Comparison of ENCODE assay signal across 20 cellular contexts in genomic region chr2:241562269-241562891, GRCh38. TPM values are rescaled to one million over a fixed set of nuclear protein-coding genes. Genes with fewer than 3 reads are reported as not detected.
A peak's percentile ranks its signal among the peaks of the same experiment; 100 is the strongest.
DNase-seq lines count a peak whose midpoint lies in the region; ATAC-seq, FAIRE-seq and TF ChIP-seq lines count a peak whose summit lies in the region.
"Had no signal": no experiment of that assay in that cellular context is flagged by ENCODE, and none has a peak within 500 bp of the region (broad histone marks: within the 10 kb centered on the region; RNA-seq: fewer than 3 reads in every experiment).

No MANE protein-coding gene starts in this region.

- TF ChIP-seq CTCF in H9 (conservative IDR thresholded peaks at IDR 0.05) (no peak), spleen (IDR thresholded peaks at IDR 0.05 in 8 of 11, conservative IDR thresholded peaks at IDR 0.05 in 3 of 11) (no peak), testis (IDR thresholded peaks at IDR 0.05) (no peak)

- no peak overlapping the region for H3K18ac ChIP-seq in H9 (ENCODE audit: insufficient read length, low read depth, low read length)

- no peaks in the 10 kb centered on the region for H3K27me3 Mint-ChIP-seq in H9 (ENCODE audit: low read depth)
- H3K27me3 Mint-ChIP-seq in activated CD4-positive, alpha-beta T cell treated with anti-CD3 and anti-CD28 coated beads for 36 hours: peaks cover 21% of the 10 kb centered on the region

- no peak overlapping the region for H3T11ph ChIP-seq in H9 (ENCODE audit: low read length)

- peaks cover 2 to 8% (median 3%) of the 10 kb centered on the region in 3 experiments; a peak in 4 of 7 replicates for H3K36me3 Mint-ChIP-seq in H9 (ENCODE audit: insufficient read depth in 1 of 3, low read depth in 3 of 3)
- peaks cover 8% of the 10 kb centered on the region for H3K36me3 Mint-ChIP-seq in activated CD4-positive, alpha-beta T cell treated with anti-CD3 and anti-CD28 coated beads for 36 hours (ENCODE audit: low read depth)
- H3K36me3 Mint-ChIP-seq: CD8-positive, alpha-beta T cell had no signal

- H4K5ac ChIP-seq in H9 (ENCODE audit: insufficient read length, low read depth, low read length): no peak overlapping the region

- no peak for TF ChIP-seq POLR2A in spleen (IDR thresholded peaks at IDR 0.05)
- no peak for TF ChIP-seq POLR2A in GM12892 (IDR thresholded peaks at IDR 0.05; ENCODE audit: low read depth, low read length)
- TF ChIP-seq POLR2A in testis (IDR thresholded peaks at IDR 0.05): no peak

- no peak overlapping the region for H3K4ac ChIP-seq in H9 (ENCODE audit: low read depth, low read length)

- CTCF ChIA-PET in activated CD4-positive, alpha-beta T cell treated with anti-CD3 and anti-CD28 coated beads for 36 hours (lab: Charles Lee): no interaction called here

- H3K9ac ChIP-seq in H9 (ENCODE audit: extremely low read depth, insufficient read length, low read length): no peak overlapping the region

- no peaks in the 10 kb centered on the region; the same call in 1 of the 2 replicates for H3K79me2 ChIP-seq in H9 (ENCODE audit: insufficient read depth, low read length)

- no peak for FAIRE-seq in GM12892 (lab: Jason Lieb, UNC)

- no peaks in the 10 kb centered on the region for H4K20me1 ChIP-seq in H9 (ENCODE audit: control insufficient read depth, insufficient read depth, insufficient read length)

- peaks cover 6% of the 10 kb centered on the region for H3K23me2 ChIP-seq in H9 (ENCODE audit: insufficient read length, low read depth, low read length, poor library complexity, severe bottlenecking)

- intact Hi-C loops in spleen (cut with DNase I; ENCODE audit: low total_unique reads): no loop called here
- intact Hi-C loops in activated CD4-positive, alpha-beta T cell treated with anti-CD3 and anti-CD28 coated beads for 36 hours (cut with DNase I, micrococcal nuclease): no loop called here
- intact Hi-C loops in testis (cut with DNase I; ENCODE audit: low total_unique reads): no loop called here

- H3K27ac Mint-ChIP-seq in H9: no peak overlapping the region
- no peak overlapping the region for H3K27ac Mint-ChIP-seq in activated CD4-positive, alpha-beta T cell treated with anti-CD3 and anti-CD28 coated beads for 36 hours
- H3K27ac Mint-ChIP-seq: activated CD4-positive, alpha-beta T cell treated with anti-CD3 and anti-CD28 coated beads, Interleukin-2, amount 10 ng/mL, durations not matched to agents 24 days and 14 days; CD8-positive, alpha-beta T cell; naive thymus-derived CD4-positive, alpha-beta T cell had no signal

- no peak overlapping the region for H3K56ac ChIP-seq in H9 (ENCODE audit: insufficient read length, low read depth, low read length)

- no peak overlapping the region; the same call in 1 of the 2 replicates for H3K14ac ChIP-seq in H9 (ENCODE audit: insufficient read depth, low read length)

- no peaks in the 10 kb centered on the region for H3K36me3 ChIP-seq in spleen
- no peaks in the 10 kb centered on the region for H3K36me3 ChIP-seq in testis (ENCODE audit: low read depth, missing control alignments)

- POLR2A ChIA-PET in activated CD4-positive, alpha-beta T cell treated with anti-CD3 and anti-CD28 coated beads for 36 hours (lab: Charles Lee): no interaction called here

- H3K4me3 Mint-ChIP-seq in H9: no peak overlapping the region
- no peak overlapping the region for H3K4me3 Mint-ChIP-seq in activated CD4-positive, alpha-beta T cell treated with anti-CD3 and anti-CD28 coated beads for 36 hours
- H3K4me3 Mint-ChIP-seq: activated CD4-positive, alpha-beta T cell treated with anti-CD3 and anti-CD28 coated beads, Interleukin-2, amount 10 ng/mL, durations not matched to agents 24 days and 14 days; CD8-positive, alpha-beta T cell; naive thymus-derived CD4-positive, alpha-beta T cell had no signal

- no peak overlapping the region for H2BK12ac ChIP-seq in H9 (ENCODE audit: insufficient read length, low read depth, low read length)

- H2BK20ac ChIP-seq in H9 (ENCODE audit: low read depth, low read length, poor library complexity, severe bottlenecking): no peak overlapping the region

- H3K4me1 Mint-ChIP-seq in H9: peaks cover 8 to 19% of the 10 kb centered on the region in 2 experiments; a peak in 3 of 4 replicates
- peaks cover 6% of the 10 kb centered on the region for H3K4me1 Mint-ChIP-seq in activated CD4-positive, alpha-beta T cell treated with anti-CD3 and anti-CD28 coated beads for 36 hours

- H3K9me3 ChIP-seq in H9 (ENCODE audit: control insufficient read depth, low read depth, low read length) (no peaks in the 10 kb centered on the region), spleen (peaks cover 0 to 6% (median 1%) of the 10 kb centered on the region in 8 donors), testis (no peaks in the 10 kb centered on the region)
- H3K9me3 ChIP-seq: psoas muscle had no signal

- H3K4me1 ChIP-seq in H9 (ENCODE audit: insufficient read depth, low read length) (no peaks in the 10 kb centered on the region), spleen (peaks cover 0 to 68% (median 39%) of the 10 kb centered on the region in 6 donors), testis (peaks cover 24% of the 10 kb centered on the region)

- H3K23ac ChIP-seq in H9 (ENCODE audit: insufficient read length, low read depth, low read length): no peak overlapping the region

- no peak overlapping the region for H2BK120ac ChIP-seq in H9 (ENCODE audit: low read depth, low read length, poor library complexity, severe bottlenecking)

- H3K4me3 ChIP-seq in spleen (no peak overlapping the region), testis (no peak overlapping the region)
- H3K4me3 ChIP-seq: lung, psoas muscle, SK-N-MC had no signal

- H4K8ac ChIP-seq in H9 (replicated peaks; ENCODE audit: insufficient read length, low read depth, low read length): no peak overlapping the region

- H3K27ac ChIP-seq in H9 (ENCODE audit: insufficient read length, low read depth, low read length) (no peak overlapping the region), caudate nucleus (ENCODE audit: low read depth, low read length) (peak overlapping the region; percentile 77), layer of hippocampus (ENCODE audit: low read depth, low read length) (peak overlapping the region; percentile 82), spleen (no peak overlapping the region), testis (no peak overlapping the region)
- H3K27ac ChIP-seq: HL-60, psoas muscle, SK-N-MC had no signal

- H2BK5ac ChIP-seq in H9 (ENCODE audit: insufficient read length, low read length): no peak overlapping the region

- DNase-seq in H9: peak; percentile 20
- DNase-seq in caudate nucleus (lab: John Stamatoyannopoulos, UW): no peak
- DNase-seq in spleen: peak; percentile 60
- DNase-seq in HuH-7.5 (ENCODE audit: low spot score): no peak
- DNase-seq in GM12892 (ENCODE audit: insufficient read length): no peak
- no peak for DNase-seq in activated CD4-positive, alpha-beta T cell treated with anti-CD3 and anti-CD28 coated beads for 36 hours
- no peak for DNase-seq in testis
- DNase-seq: activated CD4-positive, alpha-beta T cell treated with anti-CD3 and anti-CD28 coated beads, Interleukin-2, amount 10 ng/mL, durations not matched to agents 24 days and 14 days; activated naive CD4-positive, alpha-beta T cell treated with Interleukin-2 at 50 U/mL for 16 hours; CD8-positive, alpha-beta T cell; KBM-7; naive thymus-derived CD4-positive, alpha-beta T cell; NCI-H1048; stimulated activated CD4-positive, alpha-beta T cell treated with anti-CD3 and anti-CD28 coated beads, Interleukin-15, amount 100 ng/mL, for 24 hours; stimulated activated naive CD4-positive, alpha-beta T cell had no signal

- no peaks in the 10 kb centered on the region for H3K79me1 ChIP-seq in H9 (ENCODE audit: insufficient read depth, low read depth, low read length, poor library complexity, severe bottlenecking)

- no peak for ATAC-seq in activated CD4-positive, alpha-beta T cell treated with anti-CD3 and anti-CD28 coated beads for 36 hours
- ATAC-seq: CD8-positive, alpha-beta T cell; naive thymus-derived CD4-positive, alpha-beta T cell had no signal

- H3K9me3 Mint-ChIP-seq in H9: no peaks in the 10 kb centered on the region; a peak in 2 of 5 replicates
- H3K9me3 Mint-ChIP-seq in activated CD4-positive, alpha-beta T cell treated with anti-CD3 and anti-CD28 coated beads for 36 hours (ENCODE audit: low read depth): peaks cover 7% of the 10 kb centered on the region
- H3K9me3 Mint-ChIP-seq: activated CD4-positive, alpha-beta T cell treated with anti-CD3 and anti-CD28 coated beads, Interleukin-2, amount 10 ng/mL, durations not matched to agents 24 days and 14 days had no signal

- H3K27me3 ChIP-seq in H9 (ENCODE audit: insufficient read depth, low read length) (no peaks in the 10 kb centered on the region), layer of hippocampus (ENCODE audit: control insufficient read depth, insufficient read depth, low read length) (no peaks in the 10 kb centered on the region), spleen (replicated peaks in 1 of 7) (peaks cover 0 to 42% (median 28%) of the 10 kb centered on the region in 7 donors), testis (no peaks in the 10 kb centered on the region)

- no CpG with 5 or more reads among the region's 23 CpGs for WGBS in H9 (ENCODE audit: extremely low coverage, insufficient read length, low lambda C conversion rate)
- WGBS in spleen, 5 donors: 61 to 81% (median 76%) methylated on average over 9 to 23 of the region's 23 CpGs
- 73 to 93% methylated on average over 6 to 23 of the region's 23 CpGs for WGBS in testis, 2 donors

- no peak overlapping the region for H3K4me2 ChIP-seq in H9 (ENCODE audit: insufficient read depth, insufficient read length, low read length)

- H2AFZ ChIP-seq in H9 (ENCODE audit: low read length): no peak overlapping the region

- H2AK5ac ChIP-seq in H9 (ENCODE audit: insufficient read length, low read length): no peak overlapping the region

- no peak overlapping the region for H4K91ac ChIP-seq in H9 (ENCODE audit: insufficient read length, low read depth, low read length)

- H2BK15ac ChIP-seq in H9 (ENCODE audit: low read depth, low read length): no peak overlapping the region

RNA-seq across cellular contexts. Expression of gene BOK, which starts 3.8 kb away (rescaled TPM):
- 33.9 and 35.6 TPM in 2 replicates for total RNA-seq in H9 (2021)
- 10 to 100 TPM in 4 of 7 donors, 1 to 10 TPM in 3; 6.5 to 19.4 (median 13.0) TPM for total RNA-seq in spleen
- polyA plus RNA-seq in spleen: 1 to 10 TPM; 3.0 to 7.2 (median 4.5) TPM
- 0.08 TPM for polyA plus RNA-seq in GM12892 (2012; ENCODE audit: missing spikeins)
- total RNA-seq in activated CD4-positive, alpha-beta T cell treated with anti-CD3 and anti-CD28 coated beads for 36 hours: under 1 TPM; 0.09 to 0.64 TPM
- total RNA-seq in testis: 10 to 100 TPM; 52.0 to 62.7 TPM
- 20.2 TPM for polyA plus RNA-seq in testis (ENCODE audit: insufficient read depth, low read depth, low replicate concordance)
- total RNA-seq: CD8-positive, alpha-beta T cell had no signal

RNA-seq across cellular contexts. Expression of gene STK25, which starts 54.0 kb away (rescaled TPM):
- total RNA-seq in H9 (2021) (189 TPM in 2 replicates), spleen (100 to 1,000 TPM; 127 to 217 (median 167) TPM), testis (100 to 1,000 TPM; 224 to 250 TPM)
- polyA plus RNA-seq in spleen (100 to 1,000 TPM; 133 to 254 (median 213) TPM), testis (ENCODE audit: insufficient read depth, low read depth, low replicate concordance) (200 TPM)
- polyA plus RNA-seq in GM12892 (2012; ENCODE audit: missing spikeins): 83.1 TPM
- 100 to 1,000 TPM in 1 of 2 experiments, 10 to 100 TPM in 1; 93.5 to 123 TPM for total RNA-seq in activated CD4-positive, alpha-beta T cell treated with anti-CD3 and anti-CD28 coated beads for 36 hours

Comparison
In these comparisons a context has a peak if more than half of its experiments do, and no peak if none do; other contexts are left out.
1. DNase-seq: peak in H9 (single experiment) and spleen (single experiment); none in caudate nucleus (0 of 61), HuH-7.5 (single experiment), GM12892 (single experiment), activated CD4-positive, alpha-beta T cell treated with anti-CD3 and anti-CD28 coated beads for 36 hours (single experiment) and testis (single experiment).
2. H3K27ac ChIP-seq: peak in caudate nucleus (single experiment) and layer of hippocampus (single experiment); none in H9 (single experiment), spleen (0 of 8) and testis (0 of 2).
3. RNA of gene BOK, which starts 3.8 kb away (total RNA-seq): 52.0 to 62.7 TPM in testis, 33.9 to 35.6 TPM in H9 and 6.5 to 19.4 TPM in spleen; 0.09 to 0.64 TPM in activated CD4-positive, alpha-beta T cell treated with anti-CD3 and anti-CD28 coated beads for 36 hours; every median in the first group is over 4 times any median in the second.